ENCODE assay signal across 11 cellular contexts in genomic region chr3:66418432-66419052, GRCh38.
DNase-seq lines count a peak whose midpoint lies in the region; ATAC-seq and TF ChIP-seq lines count a peak whose summit lies in the region.
"Had no signal": no experiment of that assay in that cellular context is flagged by ENCODE, and none has a peak within 500 bp of the region (broad histone marks: within the 10 kb centered on the region; RNA-seq: fewer than 3 reads in every experiment).

No MANE protein-coding gene starts in this region.

- peaks cover 6% of the 10 kb centered on the region for H3K27me3 Mint-ChIP-seq in WTC11 (ENCODE audit: low read depth)
- H3K27me3 Mint-ChIP-seq: activated naive CD4-positive, alpha-beta T cell treated with anti-CD3 and anti-CD28 coated beads, Interleukin-2, amount 50 U/mL, for 24 hours; naive B cell had no signal

- H3K4me3 ChIP-seq in right atrium auricular region (no peak overlapping the region), sigmoid colon (no peak overlapping the region), brain microvascular endothelial cell (ENCODE audit: low read depth, low read length) (no peak overlapping the region), A673 (ENCODE audit: low read depth, low read length, poor library complexity, severe bottlenecking) (no peak overlapping the region)

- H3K9me3 Mint-ChIP-seq in WTC11: peaks cover 34% of the 10 kb centered on the region
- H3K9me3 Mint-ChIP-seq: activated naive CD4-positive, alpha-beta T cell treated with anti-CD3 and anti-CD28 coated beads, Interleukin-2, amount 50 U/mL, for 24 hours had no signal

- peak overlapping the region; percentile 59; the same call in 1 of the 2 replicates for H3K27ac Mint-ChIP-seq in WTC11
- H3K27ac Mint-ChIP-seq: activated naive CD4-positive, alpha-beta T cell treated with anti-CD3 and anti-CD28 coated beads, Interleukin-2, amount 50 U/mL, for 24 hours had no signal

- CTCF ChIA-PET in WTC11 (lab: Charles Lee): interaction anchor here (2.2 kb wide), 1 partner anchor 11 kb away, joined by 9 read pairs; no protein-coding TSS in a partner anchor
- CTCF ChIA-PET in A673 (lab: Charles Lee): no interaction called here

- H3K27ac ChIP-seq in right atrium auricular region (peak overlapping the region; percentile 80 to 91), sigmoid colon (peak overlapping the region; percentile 68 to 95 (median 86)), brain microvascular endothelial cell (no peak overlapping the region), A673 (ENCODE audit: low read depth, low read length, poor library complexity, severe bottlenecking) (no peak overlapping the region)

- H3K4me1 ChIP-seq in right atrium auricular region (peaks cover 0 to 62% of the 10 kb centered on the region in 2 donors), sigmoid colon (peaks cover 0 to 88% (median 85%) of the 10 kb centered on the region in 4 donors), A673 (ENCODE audit: insufficient read depth, low read length, poor library complexity, severe bottlenecking) (no peaks in the 10 kb centered on the region)

- H3K4me3 Mint-ChIP-seq in WTC11: no peak overlapping the region
- H3K4me3 Mint-ChIP-seq: activated naive CD4-positive, alpha-beta T cell treated with anti-CD3 and anti-CD28 coated beads, Interleukin-2, amount 50 U/mL, for 24 hours; naive B cell had no signal

- TF ChIP-seq CTCF in WTC11 (IDR thresholded peaks at IDR 0.05) (no peak), right atrium auricular region (IDR thresholded peaks at IDR 0.05) (peak in 1 of 2 donors; percentile 34), sigmoid colon (IDR thresholded peaks at IDR 0.05) (peak in 1 of 4 experiments; percentile 16), brain microvascular endothelial cell (IDR thresholded peaks at IDR 0.05; ENCODE audit: low read depth, low read length, missing control alignments) (no peak), A673 (conservative IDR thresholded peaks at IDR 0.05; ENCODE audit: low read depth, low read length) (no peak)

- no peak for TF ChIP-seq POLR2A in sigmoid colon (IDR thresholded peaks at IDR 0.05)

- peaks cover 7% of the 10 kb centered on the region for H3K36me3 ChIP-seq in right atrium auricular region
- peaks cover 0 to 8% (median 4%) of the 10 kb centered on the region in 4 donors for H3K36me3 ChIP-seq in sigmoid colon
- H3K36me3 ChIP-seq in brain microvascular endothelial cell (replicated peaks): no peaks in the 10 kb centered on the region
- H3K36me3 ChIP-seq in A673 (ENCODE audit: insufficient read depth, low read length, poor library complexity, severe bottlenecking): no peaks in the 10 kb centered on the region

- no TSS peak for BruUV-seq in A673 (replicated peaks; lab: Mats Ljungman, UMichigan)

- H3K27me3 ChIP-seq in right atrium auricular region (no peaks in the 10 kb centered on the region), sigmoid colon (no peaks in the 10 kb centered on the region), brain microvascular endothelial cell (replicated peaks) (no peaks in the 10 kb centered on the region), A673 (replicated peaks; ENCODE audit: insufficient read depth, low read depth, low read length, poor library complexity) (no peaks in the 10 kb centered on the region)

- no peak for ATAC-seq in WTC11

- in situ Hi-C loops in brain microvascular endothelial cell (cut with HindIII; ENCODE audit: low pct_ligation_motif_present, low sequenced_read_pairs): no loop called here

- POLR2A ChIA-PET in WTC11 (lab: Charles Lee): no interaction called here
- POLR2A ChIA-PET in A673 (lab: Charles Lee; ENCODE audit: low non-redundant PET): no interaction called here

- no peaks in the 10 kb centered on the region for H3K9me3 ChIP-seq in right atrium auricular region
- no peaks in the 10 kb centered on the region for H3K9me3 ChIP-seq in sigmoid colon
- no peaks in the 10 kb centered on the region for H3K9me3 ChIP-seq in A673 (ENCODE audit: low read depth, low read length, poor library complexity, severe bottlenecking)

- peak; percentile 92 for DNase-seq in DMS79 (lab: John Stamatoyannopoulos, UW)
- no peak for DNase-seq in WTC11 (ENCODE audit: low spot score)
- DNase-seq in right atrium auricular region (ENCODE audit: low spot score): no peak
- DNase-seq in sigmoid colon: peak; percentile 90
- no peak for DNase-seq in brain microvascular endothelial cell
- no peak for DNase-seq in A673 (ENCODE audit: low spot score)
- DNase-seq in activated naive CD4-positive, alpha-beta T cell treated with anti-CD3 and anti-CD28 coated beads, Interleukin-2, amount 50 U/mL, for 16 hours: no peak
- no peak for DNase-seq in MV-4-11 (lab: John Stamatoyannopoulos, UW)
- DNase-seq: KG1, naive B cell had no signal

- intact Hi-C loops in sigmoid colon (cut with DNase I) (loop anchor here (5.0 to 10.0 kb wide), 3 partner anchors 196 to 289 kb away; no protein-coding TSS in a partner anchor), A673 (cut with micrococcal nuclease; ENCODE audit: unreplicated experiment) (no loop called here)

- peaks cover 35% of the 10 kb centered on the region for H3K4me1 Mint-ChIP-seq in WTC11
- H3K4me1 Mint-ChIP-seq: naive B cell had no signal

- H3K36me3 Mint-ChIP-seq in WTC11: peaks cover 89% of the 10 kb centered on the region

- WGBS in sigmoid colon, 2 donors: 76 to 82% methylated on average over 13 of the region's 13 CpGs

- peak; percentile 30 to 85 (median 69) for TF ChIP-seq EP300 in sigmoid colon (IDR thresholded peaks at IDR 0.05)

TF ChIP-seq in WTC11, 78 proteins besides CTCF, POLR2A, EP300 and RAD21:
- no peak for TF ChIP-seq ELF4 (CRISPR knock-in tag; IDR thresholded peaks at IDR 0.05; ENCODE audit: low read depth)
- no peak for TF ChIP-seq RELA (CRISPR knock-in tag; IDR thresholded peaks at IDR 0.05; ENCODE audit: borderline replicate concordance)
- TF ChIP-seq TCF7 (CRISPR knock-in tag; IDR thresholded peaks at IDR 0.05; ENCODE audit: low read depth): no peak
- TF ChIP-seq PREB (CRISPR knock-in tag; IDR thresholded peaks at IDR 0.05; ENCODE audit: borderline replicate concordance): no peak
- TF ChIP-seq GRHL2 (CRISPR knock-in tag; IDR thresholded peaks at IDR 0.05; ENCODE audit: insufficient replicate concordance, severe bottlenecking): no peak
- TF ChIP-seq ZMAT4 (CRISPR knock-in tag; IDR thresholded peaks at IDR 0.05): no peak
- TF ChIP-seq ATF1 (CRISPR knock-in tag; IDR thresholded peaks at IDR 0.05): no peak
- TF ChIP-seq NR2C2 (CRISPR knock-in tag; IDR thresholded peaks at IDR 0.05): no peak
- no peak for TF ChIP-seq IRF1 (CRISPR knock-in tag; IDR thresholded peaks at IDR 0.05)
TF ChIP-seq in WTC11: peak in this region for 0.

Comparison
In these comparisons a context has a peak if more than half of its experiments do, and no peak if none do; other contexts are left out.
1. DNase-seq: peak in DMS79 (single experiment) and sigmoid colon (single experiment); none in WTC11 (single experiment), right atrium auricular region (single experiment), brain microvascular endothelial cell (single experiment), A673 (single experiment), activated naive CD4-positive, alpha-beta T cell treated with anti-CD3 and anti-CD28 coated beads, Interleukin-2, amount 50 U/mL, for 16 hours (single experiment) and MV-4-11 (single experiment).
2. H3K27ac ChIP-seq: peak in right atrium auricular region (2 of 2) and sigmoid colon (4 of 4); none in brain microvascular endothelial cell (single experiment) and A673 (single experiment).